ENCODE assay signal across 30 cellular contexts in genomic region chr14:34794217-34794616, GRCh38.
DNase-seq lines count a peak whose midpoint lies in the region; ATAC-seq and TF ChIP-seq lines count a peak whose summit lies in the region.
"Had no signal": no experiment of that assay in that cellular context is flagged by ENCODE, and none has a peak within 500 bp of the region (broad histone marks: within the 10 kb centered on the region; RNA-seq: fewer than 3 reads in every experiment).

No MANE protein-coding gene starts in this region.

- no peaks in the 10 kb centered on the region for H3K27me3 ChIP-seq in left lung
- no peaks in the 10 kb centered on the region for H3K27me3 ChIP-seq in upper lobe of right lung
- H3K27me3 ChIP-seq: gastrocnemius medialis, spleen, transverse colon had no signal

- H3K4me3 ChIP-seq in cardiac fibroblast (replicated peaks in 1 of 2; ENCODE audit: low read depth in 2 of 2, low read length in 2 of 2) (no peak overlapping the region), left lung (no peak overlapping the region), upper lobe of right lung (no peak overlapping the region)
- H3K4me3 ChIP-seq: gastrocnemius medialis, GM23338, left ventricle myocardium inferior, spleen, transverse colon had no signal

- H3K27ac ChIP-seq in left lung: peak overlapping the region in 1 of 2 donors; percentile 15
- no peak overlapping the region for H3K27ac ChIP-seq in upper lobe of right lung
- H3K27ac ChIP-seq: gastrocnemius medialis, left ventricle myocardium inferior, RWPE1, transverse colon had no signal

- H3K36me3 ChIP-seq in left lung (peaks cover 0 to 94% of the 10 kb centered on the region in 2 donors), upper lobe of right lung (peaks cover 74% of the 10 kb centered on the region)

- DNase-seq in natural killer cell (no peak), cardiac fibroblast (ENCODE audit: low read depth in 2 of 2) (peak; percentile 22 to 37), left lung (no peak), upper lobe of right lung (no peak)
- no peak for DNase-seq in natural killer cell treated with Interleukin-12 subunit alpha and Interleukin-12 subunit beta and Interleukin-15 and Interleukin-18, amount 100 ng/mL, for 72 hours (ENCODE audit: low spot score)
- DNase-seq: activated CD4-positive, alpha-beta memory T cell treated with anti-CD3 and anti-CD28 coated beads for 36 hours; activated CD8-positive, alpha-beta memory T cell treated with anti-CD3 and anti-CD28 coated beads, Interleukin-2, amount 50 U/mL, for 48 hours; activated effector memory CD4-positive, alpha-beta T cell treated with anti-CD3 and anti-CD28 coated beads, Interleukin-2, amount 50 U/mL, for 16 hours; COR-L47; DMS79; effector CD8-positive, alpha-beta T cell; gastrocnemius medialis; GF-D8; hippocampal formation; Karpas-422; left ventricle myocardium inferior; MV-4-11; posterior cingulate gyrus; right cardiac atrium; spleen; stimulated activated CD4-positive, alpha-beta T cell treated with anti-CD3 and anti-CD28 coated beads, Interleukin-2, amount 100 ng/mL, for 48 hours; T-helper 1 cell; transverse colon had no signal

- ATAC-seq in natural killer cell (no peak), left lung (peak; percentile 71), upper lobe of right lung (peak; percentile 50), GM19351 (IDR thresholded peaks at IDR 0.05; ENCODE audit: unreplicated experiment) (no peak), GM21526 (IDR thresholded peaks at IDR 0.05; ENCODE audit: low FRiP score, unreplicated experiment) (no peak), GM18907 (IDR thresholded peaks at IDR 0.05; ENCODE audit: unreplicated experiment) (no peak)
- no peak for ATAC-seq in natural killer cell treated with Interleukin-12 subunit alpha and Interleukin-12 subunit beta and Interleukin-15 and Interleukin-18, amount 100 ng/mL, for 72 hours
- ATAC-seq: gastrocnemius medialis, GM23338, right cardiac atrium had no signal

- H3K27me3 Mint-ChIP-seq in natural killer cell (ENCODE audit: low read depth in 2 of 2): no peaks in the 10 kb centered on the region
- H3K27me3 Mint-ChIP-seq in natural killer cell treated with Interleukin-12 subunit alpha and Interleukin-12 subunit beta and Interleukin-15 and Interleukin-18, amount 100 ng/mL, for 72 hours: no peaks in the 10 kb centered on the region
- H3K27me3 Mint-ChIP-seq: activated CD4-positive, alpha-beta memory T cell treated with anti-CD3 and anti-CD28 coated beads for 36 hours; brain had no signal

- intact Hi-C loops in natural killer cell (cut with micrococcal nuclease): no loop called here
- intact Hi-C loops in left lung (cut with DNase I): no loop called here
- intact Hi-C loops in upper lobe of right lung (cut with DNase I): no loop called here

- H3K36me3 Mint-ChIP-seq in natural killer cell: peaks cover 5% of the 10 kb centered on the region
- peaks cover 11% of the 10 kb centered on the region for H3K36me3 Mint-ChIP-seq in natural killer cell treated with Interleukin-12 subunit alpha and Interleukin-12 subunit beta and Interleukin-15 and Interleukin-18, amount 100 ng/mL, for 72 hours

- no peak for TF ChIP-seq CTCF in natural killer cell (IDR thresholded peaks at IDR 0.05)
- no peak for TF ChIP-seq CTCF in cardiac fibroblast (IDR thresholded peaks at IDR 0.05; ENCODE audit: low read depth, low read length)
- TF ChIP-seq CTCF in left lung (IDR thresholded peaks at IDR 0.05): no peak
- no peak for TF ChIP-seq CTCF in upper lobe of right lung (IDR thresholded peaks at IDR 0.05)

- H3K9me3 ChIP-seq in left lung: no peaks in the 10 kb centered on the region
- H3K9me3 ChIP-seq in upper lobe of right lung: no peaks in the 10 kb centered on the region
- H3K9me3 ChIP-seq: gastrocnemius medialis, transverse colon had no signal

- H3K27ac Mint-ChIP-seq in natural killer cell: peak overlapping the region; percentile 51 to 80
- peak overlapping the region in 1 of 2 donors; percentile 26 for H3K27ac Mint-ChIP-seq in natural killer cell treated with Interleukin-12 subunit alpha and Interleukin-12 subunit beta and Interleukin-15 and Interleukin-18, amount 100 ng/mL, for 72 hours
- H3K27ac Mint-ChIP-seq: activated CD4-positive, alpha-beta memory T cell treated with anti-CD3 and anti-CD28 coated beads for 36 hours; brain; GM23338 had no signal

- H3K9me3 Mint-ChIP-seq in natural killer cell: no peaks in the 10 kb centered on the region
- H3K9me3 Mint-ChIP-seq in natural killer cell treated with Interleukin-12 subunit alpha and Interleukin-12 subunit beta and Interleukin-15 and Interleukin-18, amount 100 ng/mL, for 72 hours: no peaks in the 10 kb centered on the region
- H3K9me3 Mint-ChIP-seq: activated CD4-positive, alpha-beta memory T cell treated with anti-CD3 and anti-CD28 coated beads for 36 hours had no signal

- H3K4me1 ChIP-seq in left lung (no peaks in the 10 kb centered on the region), upper lobe of right lung (no peaks in the 10 kb centered on the region)
- H3K4me1 ChIP-seq: gastrocnemius medialis, left ventricle myocardium inferior, transverse colon had no signal

- peaks cover 0 to 9% of the 10 kb centered on the region in 2 donors for H3K4me1 Mint-ChIP-seq in natural killer cell
- H3K4me1 Mint-ChIP-seq in natural killer cell treated with Interleukin-12 subunit alpha and Interleukin-12 subunit beta and Interleukin-15 and Interleukin-18, amount 100 ng/mL, for 72 hours (ENCODE audit: low read depth in 2 of 2): no peaks in the 10 kb centered on the region
- H3K4me1 Mint-ChIP-seq: brain, GM23338 had no signal

- H3K4me3 Mint-ChIP-seq in natural killer cell: no peak overlapping the region
- no peak overlapping the region for H3K4me3 Mint-ChIP-seq in natural killer cell treated with Interleukin-12 subunit alpha and Interleukin-12 subunit beta and Interleukin-15 and Interleukin-18, amount 100 ng/mL, for 72 hours
- H3K4me3 Mint-ChIP-seq: activated CD4-positive, alpha-beta memory T cell treated with anti-CD3 and anti-CD28 coated beads for 36 hours; brain; GM23338; mesothelial cell of epicardium had no signal

Comparison
In these comparisons a context has a peak if more than half of its experiments do, and no peak if none do; other contexts are left out.
1. ATAC-seq: peak in left lung (single experiment) and upper lobe of right lung (single experiment); none in natural killer cell (0 of 3), natural killer cell treated with Interleukin-12 subunit alpha and Interleukin-12 subunit beta and Interleukin-15 and Interleukin-18, amount 100 ng/mL, for 72 hours (0 of 2), GM19351 (single experiment), GM21526 (single experiment) and GM18907 (single experiment).
2. DNase-seq: peak in cardiac fibroblast (2 of 2); none in natural killer cell (single experiment), natural killer cell treated with Interleukin-12 subunit alpha and Interleukin-12 subunit beta and Interleukin-15 and Interleukin-18, amount 100 ng/mL, for 72 hours (single experiment), left lung (0 of 2) and upper lobe of right lung (single experiment).